ENCODE assay signal across 8 cellular contexts in genomic region chr15:39685999-39686613, GRCh38.
DNase-seq lines count a peak whose midpoint lies in the region; ATAC-seq, FAIRE-seq and TF ChIP-seq lines count a peak whose summit lies in the region.

No MANE protein-coding gene starts in this region.

- no peaks in the 10 kb centered on the region for H3K27me3 ChIP-seq in endothelial cell of umbilical vein (ENCODE audit: control insufficient read depth in 2 of 2, insufficient read depth in 2 of 2, low read length in 2 of 2)

- dilution Hi-C loops in endothelial cell of umbilical vein (cut with MboI; ENCODE audit: extremely low pct_ligation_motif_present, low sequenced_read_pairs): no loop called here

- peak; percentile 87 for FAIRE-seq in A204.1 (lab: Jason Lieb, UNC)
- FAIRE-seq in endothelial cell of umbilical vein (lab: Jason Lieb, UNC): peak; percentile 66

- peak; percentile 61 to 64 for TF ChIP-seq CTCF in endothelial cell of umbilical vein (IDR thresholded peaks at IDR 0.05; ENCODE audit: extremely low read depth in 1 of 2, insufficient read depth in 1 of 2, low read depth in 1 of 2, low read length in 2 of 2)
- peak; percentile 61 for TF ChIP-seq CTCF in mucosa of descending colon (IDR thresholded peaks at IDR 0.05)

- H3K9me3 ChIP-seq in endothelial cell of umbilical vein (replicated peaks; ENCODE audit: control insufficient read depth, insufficient read depth, low read length) (no peaks in the 10 kb centered on the region), mucosa of descending colon (no peaks in the 10 kb centered on the region)

- POLR2A ChIA-PET in endothelial cell of umbilical vein (lab: Charles Lee): no interaction called here

- H3K79me2 ChIP-seq in endothelial cell of umbilical vein (ENCODE audit: control insufficient read depth, insufficient read depth, low read length): no peaks in the 10 kb centered on the region

- H3K27ac ChIP-seq in endothelial cell of umbilical vein (ENCODE audit: insufficient read depth, low read depth, low read length): no peak overlapping the region

- H3K27ac Mint-ChIP-seq in T-helper 2 cell treated with Interferon-gamma antibody and Interleukin-4, amounts not matched to agents 5 μg/mL and 100 μg/mL, for 36 hours: no peak overlapping the region

- H3K36me3 ChIP-seq in endothelial cell of umbilical vein (ENCODE audit: control insufficient read depth in 2 of 2, extremely low read depth in 1 of 2, insufficient read depth in 2 of 2, low read length in 2 of 2): no peaks in the 10 kb centered on the region
- H3K36me3 ChIP-seq in mucosa of descending colon (ENCODE audit: low read depth): no peaks in the 10 kb centered on the region

- H3K9me1 ChIP-seq in endothelial cell of umbilical vein (replicated peaks; ENCODE audit: control insufficient read depth, extremely low read depth, insufficient read depth, low read length): no peaks in the 10 kb centered on the region

- no peaks in the 10 kb centered on the region for H3K36me3 Mint-ChIP-seq in T-helper 2 cell treated with Interferon-gamma antibody and Interleukin-4, amounts not matched to agents 5 μg/mL and 100 μg/mL, for 36 hours (ENCODE audit: low read depth)

- H3K27me3 Mint-ChIP-seq in T-helper 2 cell treated with Interferon-gamma antibody and Interleukin-4, amounts not matched to agents 5 μg/mL and 100 μg/mL, for 36 hours (ENCODE audit: low read depth): peaks cover 15% of the 10 kb centered on the region

- no peak overlapping the region for H3K4me2 ChIP-seq in endothelial cell of umbilical vein (ENCODE audit: insufficient read depth, low read length)

- no peak overlapping the region for H2AFZ ChIP-seq in endothelial cell of umbilical vein (ENCODE audit: low read depth, low read length)

- intact Hi-C loops in endothelial cell of umbilical vein (cut with micrococcal nuclease): loop anchor here (1.0 to 10.0 kb wide), 8 partner anchors 59 to 981 kb away; partner anchors contain the start of genes EIF2AK4 and FSIP1
- intact Hi-C loops in mucosa of descending colon (cut with DNase I, micrococcal nuclease): loop anchor here (5.0 to 10.0 kb wide), 3 partner anchors 69 to 91 kb away; no protein-coding TSS in a partner anchor

- H3K4me1 ChIP-seq in endothelial cell of umbilical vein (ENCODE audit: control insufficient read depth, extremely low read depth, insufficient read depth, low read length) (no peaks in the 10 kb centered on the region), mucosa of descending colon (ENCODE audit: low read depth) (no peaks in the 10 kb centered on the region)

- no peaks in the 10 kb centered on the region for H3K9me3 Mint-ChIP-seq in T-helper 2 cell treated with Interferon-gamma antibody and Interleukin-4, amounts not matched to agents 5 μg/mL and 100 μg/mL, for 36 hours

- peaks cover 8% of the 10 kb centered on the region for H3K4me1 Mint-ChIP-seq in T-helper 2 cell treated with Interferon-gamma antibody and Interleukin-4, amounts not matched to agents 5 μg/mL and 100 μg/mL, for 36 hours (ENCODE audit: low read depth)

- H4K20me1 ChIP-seq in endothelial cell of umbilical vein (replicated peaks; ENCODE audit: control insufficient read depth, extremely low read depth, insufficient read depth, low read length): no peaks in the 10 kb centered on the region

- ATAC-seq in mucosa of descending colon (peak; percentile 84), GM18873 (IDR thresholded peaks at IDR 0.05; ENCODE audit: low FRiP score, unreplicated experiment) (no peak)

- no peak overlapping the region for H3K9ac ChIP-seq in endothelial cell of umbilical vein (replicated peaks; ENCODE audit: extremely low read depth, insufficient read depth, low read length)

- BruUV-seq in endothelial cell of umbilical vein (replicated peaks; lab: Mats Ljungman, UMichigan): no TSS peak

- CTCF ChIA-PET in endothelial cell of umbilical vein (lab: Charles Lee): interaction anchor here (0.6 to 6.7 kb wide), 46 partner anchors 9 to 979 kb away, joined by 3 to 240 read pairs (median 4); partner anchors contain the start of genes EIF2AK4 and FSIP1

- no peak overlapping the region for H3K4me3 Mint-ChIP-seq in T-helper 2 cell treated with Interferon-gamma antibody and Interleukin-4, amounts not matched to agents 5 μg/mL and 100 μg/mL, for 36 hours

- peak; percentile 34 for DNase-seq in GDM1 (lab: John Stamatoyannopoulos, UW)
- peak; percentile 14 for DNase-seq in NCI-H1092 (lab: John Stamatoyannopoulos, UW)
- peak; percentile 9 for DNase-seq in T-helper 2 cell treated with Interferon-gamma antibody and Interleukin-4, amounts not matched to agents 5 μg/mL and 100 μg/mL, for 36 hours (ENCODE audit: low spot score)
- DNase-seq in endothelial cell of umbilical vein (ENCODE audit: low read depth, low spot score): peak; percentile 66
- DNase-seq in mucosa of descending colon: peak in 1 of 3 donors; percentile 79
- DNase-seq in cerebellar nuclear complex (lab: John Stamatoyannopoulos, UW): no peak

- H3K4me3 ChIP-seq in endothelial cell of umbilical vein (replicated peaks in 1 of 3; ENCODE audit: insufficient read depth in 1 of 3, low read depth in 1 of 3, low read length in 3 of 3) (no peak overlapping the region), mucosa of descending colon (no peak overlapping the region)

- no peak for TF ChIP-seq POLR2A in endothelial cell of umbilical vein (IDR thresholded peaks at IDR 0.05; ENCODE audit: low read depth, low read length)

TF ChIP-seq in endothelial cell of umbilical vein, 7 proteins besides CTCF, POLR2A, EP300 and RAD21:
- TF ChIP-seq POLR2AphosphoS5 (IDR thresholded peaks at IDR 0.05; ENCODE audit: insufficient read depth, low read depth, low read length) (no peak), GATA2 (IDR thresholded peaks at IDR 0.05; ENCODE audit: insufficient read depth, insufficient read length, low read depth, low read length) (no peak), EZH2 (IDR thresholded peaks at IDR 0.05; ENCODE audit: borderline replicate concordance, low read depth, low read length, severe bottlenecking) (no peak), FOS (IDR thresholded peaks at IDR 0.05; ENCODE audit: borderline replicate concordance, insufficient read depth, low read length) (no peak), MYC (IDR thresholded peaks at IDR 0.05; ENCODE audit: low read depth, low read length) (no peak), MAX (IDR thresholded peaks at IDR 0.05; ENCODE audit: insufficient read depth, insufficient read length) (no peak), JUN (IDR thresholded peaks at IDR 0.05; ENCODE audit: borderline replicate concordance, insufficient read depth, insufficient read length, low read depth) (no peak)

Comparison
In these comparisons a context has a peak if more than half of its experiments do, and no peak if none do; other contexts are left out.
1. DNase-seq: peak in GDM1 (single experiment), NCI-H1092 (single experiment), T-helper 2 cell treated with Interferon-gamma antibody and Interleukin-4, amounts not matched to agents 5 μg/mL and 100 μg/mL, for 36 hours (single experiment) and endothelial cell of umbilical vein (single experiment); none in cerebellar nuclear complex (0 of 2).